Comparison of ENCODE assay signal across 1 cellular context in the genomic region with DNA sequence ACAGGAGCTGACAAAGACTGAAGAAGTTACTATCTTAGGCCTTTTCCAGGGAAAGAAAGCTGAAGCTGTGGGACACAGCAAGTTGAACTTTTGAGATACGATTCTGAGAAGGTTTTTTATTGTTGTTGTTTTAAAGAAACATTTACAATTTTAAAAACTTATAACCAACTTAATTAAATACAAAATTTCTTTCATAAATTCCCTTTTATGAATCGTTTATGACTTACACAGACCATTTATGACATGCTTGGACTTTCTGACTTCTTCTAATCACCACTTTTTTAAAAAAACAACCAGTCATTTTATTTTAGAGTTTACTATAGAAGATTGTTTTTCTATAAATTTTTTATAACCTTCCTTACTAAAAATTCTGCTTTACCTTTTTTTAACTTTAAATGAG.
TF ChIP-seq lines count a peak whose summit lies in the region.

No MANE protein-coding gene starts in this region.

TF ChIP-seq in GM23338, 12 proteins besides CTCF, POLR2A, EP300 and RAD21:
- TF ChIP-seq, protein P1, sequence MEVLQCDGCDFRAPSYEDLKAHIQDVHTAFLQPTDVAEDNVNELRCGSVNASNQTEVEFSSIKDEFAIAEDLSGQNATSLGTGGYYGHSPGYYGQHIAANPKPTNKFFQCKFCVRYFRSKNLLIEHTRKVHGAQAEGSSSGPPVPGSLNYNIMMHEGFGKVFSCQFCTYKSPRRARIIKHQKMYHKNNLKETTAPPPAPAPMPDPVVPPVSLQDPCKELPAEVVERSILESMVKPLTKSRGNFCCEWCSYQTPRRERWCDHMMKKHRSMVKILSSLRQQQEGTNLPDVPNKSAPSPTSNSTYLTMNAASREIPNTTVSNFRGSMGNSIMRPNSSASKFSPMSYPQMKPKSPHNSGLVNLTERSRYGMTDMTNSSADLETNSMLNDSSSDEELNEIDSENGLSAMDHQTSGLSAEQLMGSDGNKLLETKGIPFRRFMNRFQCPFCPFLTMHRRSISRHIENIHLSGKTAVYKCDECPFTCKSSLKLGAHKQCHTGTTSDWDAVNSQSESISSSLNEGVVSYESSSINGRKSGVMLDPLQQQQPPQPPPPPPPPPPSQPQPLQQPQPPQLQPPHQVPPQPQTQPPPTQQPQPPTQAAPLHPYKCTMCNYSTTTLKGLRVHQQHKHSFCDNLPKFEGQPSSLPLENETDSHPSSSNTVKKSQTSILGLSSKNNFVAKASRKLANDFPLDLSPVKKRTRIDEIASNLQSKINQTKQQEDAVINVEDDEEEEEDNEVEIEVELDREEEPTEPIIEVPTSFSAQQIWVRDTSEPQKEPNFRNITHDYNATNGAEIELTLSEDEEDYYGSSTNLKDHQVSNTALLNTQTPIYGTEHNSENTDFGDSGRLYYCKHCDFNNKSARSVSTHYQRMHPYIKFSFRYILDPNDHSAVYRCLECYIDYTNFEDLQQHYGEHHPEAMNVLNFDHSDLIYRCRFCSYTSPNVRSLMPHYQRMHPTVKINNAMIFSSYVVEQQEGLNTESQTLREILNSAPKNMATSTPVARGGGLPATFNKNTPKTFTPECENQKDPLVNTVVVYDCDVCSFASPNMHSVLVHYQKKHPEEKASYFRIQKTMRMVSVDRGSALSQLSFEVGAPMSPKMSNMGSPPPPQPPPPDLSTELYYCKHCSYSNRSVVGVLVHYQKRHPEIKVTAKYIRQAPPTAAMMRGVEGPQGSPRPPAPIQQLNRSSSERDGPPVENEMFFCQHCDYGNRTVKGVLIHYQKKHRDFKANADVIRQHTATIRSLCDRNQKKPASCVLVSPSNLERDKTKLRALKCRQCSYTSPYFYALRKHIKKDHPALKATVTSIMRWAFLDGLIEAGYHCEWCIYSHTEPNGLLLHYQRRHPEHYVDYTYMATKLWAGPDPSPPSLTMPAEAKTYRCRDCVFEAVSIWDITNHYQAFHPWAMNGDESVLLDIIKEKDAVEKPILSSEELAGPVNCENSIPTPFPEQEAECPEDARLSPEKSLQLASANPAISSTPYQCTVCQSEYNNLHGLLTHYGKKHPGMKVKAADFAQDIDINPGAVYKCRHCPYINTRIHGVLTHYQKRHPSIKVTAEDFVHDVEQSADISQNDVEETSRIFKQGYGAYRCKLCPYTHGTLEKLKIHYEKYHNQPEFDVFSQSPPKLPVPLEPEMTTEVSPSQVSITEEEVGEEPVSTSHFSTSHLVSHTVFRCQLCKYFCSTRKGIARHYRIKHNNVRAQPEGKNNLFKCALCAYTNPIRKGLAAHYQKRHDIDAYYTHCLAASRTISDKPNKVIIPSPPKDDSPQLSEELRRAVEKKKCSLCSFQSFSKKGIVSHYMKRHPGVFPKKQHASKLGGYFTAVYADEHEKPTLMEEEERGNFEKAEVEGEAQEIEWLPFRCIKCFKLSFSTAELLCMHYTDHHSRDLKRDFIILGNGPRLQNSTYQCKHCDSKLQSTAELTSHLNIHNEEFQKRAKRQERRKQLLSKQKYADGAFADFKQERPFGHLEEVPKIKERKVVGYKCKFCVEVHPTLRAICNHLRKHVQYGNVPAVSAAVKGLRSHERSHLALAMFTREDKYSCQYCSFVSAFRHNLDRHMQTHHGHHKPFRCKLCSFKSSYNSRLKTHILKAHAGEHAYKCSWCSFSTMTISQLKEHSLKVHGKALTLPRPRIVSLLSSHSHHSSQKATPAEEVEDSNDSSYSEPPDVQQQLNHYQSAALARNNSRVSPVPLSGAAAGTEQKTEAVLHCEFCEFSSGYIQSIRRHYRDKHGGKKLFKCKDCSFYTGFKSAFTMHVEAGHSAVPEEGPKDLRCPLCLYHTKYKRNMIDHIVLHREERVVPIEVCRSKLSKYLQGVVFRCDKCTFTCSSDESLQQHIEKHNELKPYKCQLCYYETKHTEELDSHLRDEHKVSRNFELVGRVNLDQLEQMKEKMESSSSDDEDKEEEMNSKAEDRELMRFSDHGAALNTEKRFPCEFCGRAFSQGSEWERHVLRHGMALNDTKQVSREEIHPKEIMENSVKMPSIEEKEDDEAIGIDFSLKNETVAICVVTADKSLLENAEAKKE (CRISPR knock-in tag; IDR thresholded peaks at IDR 0.05): no peak
- TF ChIP-seq, protein P2, sequence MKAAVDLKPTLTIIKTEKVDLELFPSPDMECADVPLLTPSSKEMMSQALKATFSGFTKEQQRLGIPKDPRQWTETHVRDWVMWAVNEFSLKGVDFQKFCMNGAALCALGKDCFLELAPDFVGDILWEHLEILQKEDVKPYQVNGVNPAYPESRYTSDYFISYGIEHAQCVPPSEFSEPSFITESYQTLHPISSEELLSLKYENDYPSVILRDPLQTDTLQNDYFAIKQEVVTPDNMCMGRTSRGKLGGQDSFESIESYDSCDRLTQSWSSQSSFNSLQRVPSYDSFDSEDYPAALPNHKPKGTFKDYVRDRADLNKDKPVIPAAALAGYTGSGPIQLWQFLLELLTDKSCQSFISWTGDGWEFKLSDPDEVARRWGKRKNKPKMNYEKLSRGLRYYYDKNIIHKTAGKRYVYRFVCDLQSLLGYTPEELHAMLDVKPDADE (IDR thresholded peaks at IDR 0.05): no peak
- TF ChIP-seq CREB1 (CRISPR knock-in tag; IDR thresholded peaks at IDR 0.05; ENCODE audit: low read depth): no peak
- no peak for TF ChIP-seq EZH2 (IDR thresholded peaks at IDR 0.05; ENCODE audit: low read depth, unreplicated experiment)
- TF ChIP-seq EZH2phosphoT487 (IDR thresholded peaks at IDR 0.05; ENCODE audit: unreplicated experiment): no peak
- TF ChIP-seq ZNF114 (CRISPR knock-in tag; IDR thresholded peaks at IDR 0.05): no peak
- TF ChIP-seq NANOG (IDR thresholded peaks at IDR 0.05; ENCODE audit: borderline replicate concordance): no peak
- TF ChIP-seq ZNF331 (CRISPR knock-in tag; IDR thresholded peaks at IDR 0.05; ENCODE audit: low read depth): no peak
- TF ChIP-seq JUNB (IDR thresholded peaks at IDR 0.05; ENCODE audit: unreplicated experiment): no peak
- TF ChIP-seq, protein P3, sequence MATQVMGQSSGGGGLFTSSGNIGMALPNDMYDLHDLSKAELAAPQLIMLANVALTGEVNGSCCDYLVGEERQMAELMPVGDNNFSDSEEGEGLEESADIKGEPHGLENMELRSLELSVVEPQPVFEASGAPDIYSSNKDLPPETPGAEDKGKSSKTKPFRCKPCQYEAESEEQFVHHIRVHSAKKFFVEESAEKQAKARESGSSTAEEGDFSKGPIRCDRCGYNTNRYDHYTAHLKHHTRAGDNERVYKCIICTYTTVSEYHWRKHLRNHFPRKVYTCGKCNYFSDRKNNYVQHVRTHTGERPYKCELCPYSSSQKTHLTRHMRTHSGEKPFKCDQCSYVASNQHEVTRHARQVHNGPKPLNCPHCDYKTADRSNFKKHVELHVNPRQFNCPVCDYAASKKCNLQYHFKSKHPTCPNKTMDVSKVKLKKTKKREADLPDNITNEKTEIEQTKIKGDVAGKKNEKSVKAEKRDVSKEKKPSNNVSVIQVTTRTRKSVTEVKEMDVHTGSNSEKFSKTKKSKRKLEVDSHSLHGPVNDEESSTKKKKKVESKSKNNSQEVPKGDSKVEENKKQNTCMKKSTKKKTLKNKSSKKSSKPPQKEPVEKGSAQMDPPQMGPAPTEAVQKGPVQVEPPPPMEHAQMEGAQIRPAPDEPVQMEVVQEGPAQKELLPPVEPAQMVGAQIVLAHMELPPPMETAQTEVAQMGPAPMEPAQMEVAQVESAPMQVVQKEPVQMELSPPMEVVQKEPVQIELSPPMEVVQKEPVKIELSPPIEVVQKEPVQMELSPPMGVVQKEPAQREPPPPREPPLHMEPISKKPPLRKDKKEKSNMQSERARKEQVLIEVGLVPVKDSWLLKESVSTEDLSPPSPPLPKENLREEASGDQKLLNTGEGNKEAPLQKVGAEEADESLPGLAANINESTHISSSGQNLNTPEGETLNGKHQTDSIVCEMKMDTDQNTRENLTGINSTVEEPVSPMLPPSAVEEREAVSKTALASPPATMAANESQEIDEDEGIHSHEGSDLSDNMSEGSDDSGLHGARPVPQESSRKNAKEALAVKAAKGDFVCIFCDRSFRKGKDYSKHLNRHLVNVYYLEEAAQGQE (IDR thresholded peaks at IDR 0.05; ENCODE audit: unreplicated experiment): no peak
- no peak for TF ChIP-seq POLR2AphosphoS5 (IDR thresholded peaks at IDR 0.05; ENCODE audit: low read depth)
- TF ChIP-seq STAT1 (IDR thresholded peaks at IDR 0.05; ENCODE audit: unreplicated experiment): no peak
